25 cellular contexts compared by ENCODE assay signal in genomic region chr2:143399679-143400078, GRCh38.
DNase-seq lines count a peak whose midpoint lies in the region; ATAC-seq, FAIRE-seq and TF ChIP-seq lines count a peak whose summit lies in the region.
"Had no signal": no experiment of that assay in that cellular context is flagged by ENCODE, and none has a peak within 500 bp of the region (broad histone marks: within the 10 kb centered on the region; RNA-seq: fewer than 3 reads in every experiment).

No MANE protein-coding gene starts in this region.

- H3K36me3 Mint-ChIP-seq in activated B cell treated with CpG ODN at 0.5 μM for 24 hours (ENCODE audit: low read depth): peaks cover 22% of the 10 kb centered on the region
- peaks cover 0 to 3% (median 0%) of the 10 kb centered on the region in 3 donors for H3K36me3 Mint-ChIP-seq in immature natural killer cell

- TF ChIP-seq CTCF in activated B cell treated with CpG ODN at 0.5 μM for 24 hours (IDR thresholded peaks at IDR 0.05) (no peak), foreskin keratinocyte (conservative IDR thresholded peaks at IDR 0.05) (no peak), hepatocyte (IDR thresholded peaks at IDR 0.05; ENCODE audit: poor library complexity) (no peak)

- H3K4me1 Mint-ChIP-seq in activated B cell treated with CpG ODN at 0.5 μM for 24 hours: peaks cover 26% of the 10 kb centered on the region
- peaks cover 16 to 69% of the 10 kb centered on the region in 2 donors for H3K4me1 Mint-ChIP-seq in immature natural killer cell

- H3K9me3 ChIP-seq in hepatocyte (ENCODE audit: low read depth): no peaks in the 10 kb centered on the region
- H3K9me3 ChIP-seq: colonic mucosa, testis had no signal

- H3K27me3 Mint-ChIP-seq in activated B cell treated with CpG ODN at 0.5 μM for 24 hours (no peaks in the 10 kb centered on the region), immature natural killer cell (ENCODE audit: low read depth in 3 of 3) (peaks cover 0 to 1% (median 0%) of the 10 kb centered on the region in 3 donors)

- no peaks in the 10 kb centered on the region for H3K9me3 Mint-ChIP-seq in activated B cell treated with CpG ODN at 0.5 μM for 24 hours
- no peaks in the 10 kb centered on the region for H3K9me3 Mint-ChIP-seq in immature natural killer cell
- H3K9me3 Mint-ChIP-seq: activated T-helper 2 cell treated with anti-CD3 and anti-CD28 coated beads, Interferon-gamma antibody, Interleukin-2, Interleukin-4, amounts not matched to agents 10 μg/mL and 5 μg/mL and 100 μg/mL, durations not matched to agents 14 hours and 24 hours and 36 hours; CD14-positive monocyte; nephron had no signal

- peak; percentile 62 for DNase-seq in ELR (ENCODE audit: low read depth)
- no peak for DNase-seq in activated B cell treated with CpG ODN at 0.5 μM for 24 hours
- DNase-seq in foreskin keratinocyte: peak; percentile 9 to 30
- no peak for DNase-seq in RPMI8226
- no peak for DNase-seq in substantia nigra (lab: John Stamatoyannopoulos, UW)
- DNase-seq in immature natural killer cell: no peak
- no peak for DNase-seq in hepatocyte (ENCODE audit: low spot score)
- DNase-seq: activated CD4-positive, alpha-beta T cell treated with anti-CD3 and anti-CD28 coated beads for 48 hours; brain microvascular endothelial cell; colonic mucosa; DMS 273 treated with DMSO at 0.1 percent for 48 hours; left colon; NCI-H1930; NCI-H510A; SHP77; testis had no signal

- H3K27me3 ChIP-seq in foreskin keratinocyte (no peaks in the 10 kb centered on the region), hepatocyte (no peaks in the 10 kb centered on the region)
- H3K27me3 ChIP-seq: brain microvascular endothelial cell, colonic mucosa, testis had no signal

- H3K4me3 ChIP-seq in hepatocyte: no peak overlapping the region
- H3K4me3 ChIP-seq: colonic mucosa, GM12878, K562, testis had no signal

- no peak overlapping the region for H3K27ac ChIP-seq in foreskin keratinocyte
- no peak overlapping the region for H3K27ac ChIP-seq in substantia nigra (ENCODE audit: low read depth, low read length, poor library complexity, severe bottlenecking)
- H3K27ac ChIP-seq in hepatocyte: no peak overlapping the region
- H3K27ac ChIP-seq: brain microvascular endothelial cell, colonic mucosa, testis had no signal

- FAIRE-seq in A204.1 (lab: Jason Lieb, UNC): peak; percentile 65
- FAIRE-seq: GM12878, GM19239, H1, K562 had no signal

- H3K4me3 Mint-ChIP-seq in activated B cell treated with CpG ODN at 0.5 μM for 24 hours: no peak overlapping the region
- no peak overlapping the region for H3K4me3 Mint-ChIP-seq in immature natural killer cell
- H3K4me3 Mint-ChIP-seq: CD14-positive monocyte, nephron had no signal

- peaks cover 10% of the 10 kb centered on the region for H3K4me1 ChIP-seq in foreskin keratinocyte
- H3K4me1 ChIP-seq in hepatocyte (ENCODE audit: insufficient read depth): no peaks in the 10 kb centered on the region
- H3K4me1 ChIP-seq: colonic mucosa, testis had no signal

- no peaks in the 10 kb centered on the region for H3K79me2 ChIP-seq in hepatocyte

- no peak overlapping the region for H2AFZ ChIP-seq in hepatocyte

- intact Hi-C loops in activated B cell treated with CpG ODN at 0.5 μM for 24 hours (cut with micrococcal nuclease): no loop called here

- ATAC-seq in activated B cell treated with CpG ODN at 0.5 μM for 24 hours (ENCODE audit: low read depth): no peak
- ATAC-seq in foreskin keratinocyte: no peak
- ATAC-seq: GM12878, K562, left colon, sciatic nerve had no signal

- H3K4me2 ChIP-seq in hepatocyte: no peak overlapping the region

- no peaks in the 10 kb centered on the region for H3K9me2 ChIP-seq in hepatocyte (replicated peaks; ENCODE audit: insufficient read depth)

- H3K27ac Mint-ChIP-seq in activated B cell treated with CpG ODN at 0.5 μM for 24 hours: peak overlapping the region; percentile 32
- H3K27ac Mint-ChIP-seq in immature natural killer cell: peak overlapping the region in 2 of 6 donors; percentile 43 to 52
- H3K27ac Mint-ChIP-seq: activated T-helper 2 cell treated with anti-CD3 and anti-CD28 coated beads, Interferon-gamma antibody, Interleukin-2, Interleukin-4, amounts not matched to agents 10 μg/mL and 5 μg/mL and 100 μg/mL, durations not matched to agents 14 hours and 24 hours and 36 hours; CD14-positive monocyte; nephron had no signal

- 48% methylated on average over 2 of the region's 2 CpGs for WGBS in hepatocyte (ENCODE audit: low lambda C conversion rate, missing lambda C conversion rate)

- H4K20me1 ChIP-seq in hepatocyte (ENCODE audit: insufficient read depth, poor library complexity, severe bottlenecking): no peaks in the 10 kb centered on the region

- CTCF ChIA-PET in activated B cell treated with CpG ODN at 0.5 μM for 24 hours (lab: Charles Lee): no interaction called here

- POLR2A ChIA-PET in activated B cell treated with CpG ODN at 0.5 μM for 24 hours (lab: Charles Lee): no interaction called here

- H3K36me3 ChIP-seq in hepatocyte (replicated peaks; ENCODE audit: insufficient read depth, low read depth): no peaks in the 10 kb centered on the region
- H3K36me3 ChIP-seq: brain microvascular endothelial cell, colonic mucosa had no signal

Comparison
In these comparisons a context has a peak if more than half of its experiments do, and no peak if none do; other contexts are left out.
1. DNase-seq: peak in ELR (single experiment) and foreskin keratinocyte (2 of 2); none in activated B cell treated with CpG ODN at 0.5 μM for 24 hours (single experiment), RPMI8226 (single experiment), substantia nigra (0 of 49), immature natural killer cell (0 of 3) and hepatocyte (single experiment).